In genomic region chr9:132716007-132716406, GRCh38 we compare ENCODE assay signal across 1 cellular context.
TF ChIP-seq lines count a peak whose summit lies in the region.

No MANE protein-coding gene starts in this region.

TF ChIP-seq in K562, 482 proteins besides CTCF, POLR2A, EP300 and RAD21 (continued from another document):
- TF ChIP-seq PKNOX1 (IDR thresholded peaks at IDR 0.05) (no peak), ARID3B (CRISPR knock-in tag; IDR thresholded peaks at IDR 0.05; ENCODE audit: borderline replicate concordance) (no peak), RBM39 (optimal IDR thresholded peaks at IDR 0.05; ENCODE audit: low read depth, low read length) (no peak)
TF ChIP-seq in K562: peak in this region for 6.
